33 cellular contexts compared by ENCODE assay signal in the genomic region with DNA sequence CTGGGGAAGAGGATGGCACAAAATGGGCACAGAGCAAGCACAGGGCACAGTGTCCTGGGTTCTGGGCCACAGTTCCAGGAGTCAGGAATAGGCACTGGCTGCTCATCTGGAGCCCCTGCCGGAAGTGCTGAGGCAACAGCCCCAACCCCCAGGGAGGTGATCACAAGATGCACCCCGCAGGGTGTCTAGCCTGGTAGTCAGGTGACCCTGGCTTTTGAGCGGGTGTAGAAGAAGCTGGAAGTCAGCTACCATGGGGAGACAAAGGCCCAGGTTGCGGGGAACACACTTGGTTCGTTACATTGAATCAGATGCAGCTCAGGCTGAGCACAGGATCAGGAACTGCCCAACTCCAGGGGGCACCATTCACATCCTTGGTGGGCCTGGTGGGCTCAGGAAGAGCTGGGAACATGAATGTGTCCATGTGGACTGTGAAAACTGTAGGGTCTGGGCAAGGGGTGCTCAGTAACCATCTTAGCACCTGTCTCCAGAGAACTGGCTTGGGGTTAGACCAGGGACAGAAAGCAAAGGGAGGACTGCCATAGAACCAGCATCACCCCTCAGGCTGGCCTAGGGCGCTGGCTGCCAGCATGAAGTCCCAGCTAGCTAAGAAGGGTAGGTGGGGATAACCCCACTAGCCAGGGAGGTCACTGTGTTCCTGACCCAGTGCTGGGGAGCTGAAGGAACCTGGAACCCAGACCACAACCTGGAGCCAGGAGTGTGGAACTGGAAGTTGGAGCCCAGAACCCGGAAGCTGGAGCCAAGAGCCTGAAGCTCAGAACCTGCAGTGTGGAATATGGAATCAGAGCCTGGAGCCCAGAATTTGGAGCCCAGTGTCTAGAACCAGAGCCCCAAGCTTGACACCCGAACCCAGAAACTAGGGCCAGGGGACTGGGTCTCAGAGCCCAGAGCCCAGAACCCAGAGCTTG. TPM values are rescaled to one million over a fixed set of nuclear protein-coding genes. Genes with fewer than 3 reads are reported as not detected.
DNase-seq lines count a peak whose midpoint lies in the region; ATAC-seq and TF ChIP-seq lines count a peak whose summit lies in the region.
"Had no signal": no experiment of that assay in that cellular context is flagged by ENCODE, and none has a peak within 500 bp of the region (broad histone marks: within the 10 kb centered on the region; RNA-seq: fewer than 3 reads in every experiment).

No MANE protein-coding gene starts in this region.

- no peak overlapping the region for H4K8ac ChIP-seq in IMR-90 (ENCODE audit: low read depth in 2 of 2, low read length in 2 of 2)

- no peak overlapping the region for H4K5ac ChIP-seq in IMR-90 (ENCODE audit: low read depth, low read length)

- peaks cover 30% of the 10 kb centered on the region for H3K4me1 Mint-ChIP-seq in Caco-2 (ENCODE audit: low read depth, unreplicated experiment)
- H3K4me1 Mint-ChIP-seq in naive thymus-derived CD4-positive, alpha-beta T cell: peaks cover 30 to 77% (median 50%) of the 10 kb centered on the region in 7 donors

- BruUV-seq in Caco-2 (replicated peaks; lab: Mats Ljungman, UMichigan) (TSS peak; percentile 90), IMR-90 (replicated peaks; lab: Mats Ljungman, UMichigan) (no TSS peak)

- TF ChIP-seq POLR2A in IMR-90 (IDR thresholded peaks at IDR 0.05; ENCODE audit: low read depth, low read length): no peak

- H3K14ac ChIP-seq in IMR-90 (replicated peaks; ENCODE audit: low read depth, low read length): no peak overlapping the region

- no peaks in the 10 kb centered on the region for H3K79me1 ChIP-seq in IMR-90 (ENCODE audit: low read depth in 1 of 2, low read length in 2 of 2)

- H2BK120ac ChIP-seq in IMR-90 (ENCODE audit: low read depth, low read length): peak overlapping the region; percentile 18; the same call in 1 of the 2 replicates

- H3K4ac ChIP-seq in IMR-90 (ENCODE audit: low read depth, low read length): no peak overlapping the region; the same call in 1 of the 2 replicates

- POLR2A ChIA-PET in Caco-2 (lab: Charles Lee): interaction anchor here (0.9 to 2.1 kb wide), 8 partner anchors 8 to 119 kb away, joined by 3 to 23 read pairs (median 8); a partner anchor contains a TSS
- POLR2A ChIA-PET in IMR-90 (lab: Charles Lee; ENCODE audit: unreplicated experiment): no interaction called here
- POLR2A ChIA-PET in naive thymus-derived CD4-positive, alpha-beta T cell (lab: Charles Lee): interaction anchor here (0.6 to 2.4 kb wide), 13 partner anchors 9 to 77 kb away, joined by 3 to 15 read pairs (median 3); a partner anchor contains a TSS

- dilution Hi-C loops in IMR-90 (cut with HindIII; ENCODE audit: low sequenced_read_pairs, unreplicated experiment): no loop called here

- no peak for TF ChIP-seq RAD21 in IMR-90 (IDR thresholded peaks at IDR 0.05; ENCODE audit: low read length)

- ATAC-seq in IMR-90 (ENCODE audit: low read depth): no peak
- ATAC-seq in naive thymus-derived CD4-positive, alpha-beta T cell: no peak
- ATAC-seq: heart left ventricle had no signal

- in situ Hi-C loops in IMR-90 (cut with MboI; ENCODE audit: low sequenced_read_pairs): no loop called here

- intact Hi-C loops in Caco-2 (cut with micrococcal nuclease; ENCODE audit: unreplicated experiment) (no loop called here), IMR-90 (cut with micrococcal nuclease) (no loop called here)
- intact Hi-C loops in naive thymus-derived CD4-positive, alpha-beta T cell (cut with micrococcal nuclease): no loop called here

- no peak overlapping the region for H2BK5ac ChIP-seq in IMR-90 (ENCODE audit: low read depth, low read length, poor library complexity, severe bottlenecking)

- no peak overlapping the region for H2AK9ac ChIP-seq in IMR-90 (replicated peaks; ENCODE audit: low read depth, low read length, poor library complexity)

- no peak overlapping the region for H3K4me3 Mint-ChIP-seq in Caco-2 (ENCODE audit: unreplicated experiment)
- H3K4me3 Mint-ChIP-seq in naive thymus-derived CD4-positive, alpha-beta T cell: peak overlapping the region in 1 of 10 donors; percentile 19
- H3K4me3 Mint-ChIP-seq: activated CD4-positive, alpha-beta T cell treated with anti-CD3 and anti-CD28 coated beads for 36 hours; activated CD8-positive, alpha-beta memory T cell treated with anti-CD3 and anti-CD28 coated beads, Interleukin-2, amount 10 ng/mL, durations not matched to agents 7 days and 5 days; stimulated activated naive B cell treated with anti-CD40 and anti-IgM and Interleukin-4, amounts not matched to agents 10 μg/mL and 1 μg/mL and 100 μg/mL, for 72 hours had no signal

- no peaks in the 10 kb centered on the region for H3K9me3 Mint-ChIP-seq in Caco-2 (ENCODE audit: unreplicated experiment)
- H3K9me3 Mint-ChIP-seq in naive thymus-derived CD4-positive, alpha-beta T cell: no peaks in the 10 kb centered on the region
- H3K9me3 Mint-ChIP-seq: activated T-cell treated with anti-CD3 and anti-CD28 coated beads, Interleukin-2, amount 50 U/mL, for 72 hours; stimulated activated naive B cell treated with anti-CD40 and anti-IgM and Interleukin-4, amounts not matched to agents 10 μg/mL and 1 μg/mL and 100 μg/mL, for 72 hours had no signal

- H2BK20ac ChIP-seq in IMR-90 (ENCODE audit: low read depth, low read length): 0 out of 2 replicates have a peak overlapping the region, but pooled peaks have one; percentile 49

- CTCF ChIA-PET in Caco-2 (lab: Charles Lee) (interaction anchor here (0.6 to 3.1 kb wide), 14 partner anchors 7 to 91 kb away, joined by 3 to 57 read pairs (median 10); a partner anchor contains a TSS), IMR-90 (lab: Yijun Ruan, JAX) (interaction anchor here (2.4 kb wide), 1 partner anchor 11 kb away, joined by 14 read pairs; no protein-coding TSS in a partner anchor)
- CTCF ChIA-PET in naive thymus-derived CD4-positive, alpha-beta T cell (lab: Charles Lee): interaction anchor here (0.7 to 3.2 kb wide), 13 partner anchors 8 to 77 kb away, joined by 3 to 20 read pairs (median 3); no protein-coding TSS in a partner anchor

- H3K36me3 ChIP-seq in Caco-2 (ENCODE audit: control insufficient read depth, insufficient read depth, low read length) (no peaks in the 10 kb centered on the region), IMR-90 (ENCODE audit: control insufficient read depth, insufficient read depth, low read length) (no peaks in the 10 kb centered on the region), duodenal mucosa (ENCODE audit: control insufficient read depth in 1 of 2, insufficient read depth in 2 of 2, low read length in 2 of 2) (peaks cover 0 to under 1% of the 10 kb centered on the region in 2 donors)
- peaks cover 0 to 4% (median 4%) of the 10 kb centered on the region in 3 experiments for H3K36me3 ChIP-seq in naive thymus-derived CD4-positive, alpha-beta T cell (ENCODE audit: control insufficient read depth in 2 of 3, insufficient read depth in 3 of 3, low read length in 3 of 3)
- H3K36me3 ChIP-seq: breast epithelium, colonic mucosa, heart left ventricle, MG63, prostate gland, suprapubic skin, upper lobe of right lung had no signal

- no peak overlapping the region for H3K23ac ChIP-seq in IMR-90 (ENCODE audit: low read depth, low read length)

- H3K27ac ChIP-seq in IMR-90 (ENCODE audit: insufficient read depth, low read length): no peak overlapping the region
- H3K27ac ChIP-seq in duodenal mucosa (ENCODE audit: low read depth, low read length): peak overlapping the region; percentile 6
- H3K27ac ChIP-seq in naive thymus-derived CD4-positive, alpha-beta T cell (ENCODE audit: low read depth, low read length): peak overlapping the region; percentile 3
- H3K27ac ChIP-seq in substantia nigra (ENCODE audit: low read depth, low read length, poor library complexity, severe bottlenecking): no peak overlapping the region
- H3K27ac ChIP-seq: breast epithelium, C4-2B, colonic mucosa, heart left ventricle, neutrophil, prostate gland, suprapubic skin, upper lobe of right lung had no signal

- H3K4me2 ChIP-seq in IMR-90 (ENCODE audit: low read depth, low read length): no peak overlapping the region
- H3K4me2 ChIP-seq: SK-N-SH had no signal

- no peaks in the 10 kb centered on the region; the same call in 1 of the 2 replicates for H4K20me1 ChIP-seq in IMR-90 (ENCODE audit: insufficient read depth, low read length)

- DNase-seq in Caco-2 (no peak), IMR-90 (no peak), AG08395 (ENCODE audit: low spot score) (no peak), substantia nigra (lab: John Stamatoyannopoulos, UW) (no peak), NCI-H2081 (lab: John Stamatoyannopoulos, UW) (no peak)
- DNase-seq in naive thymus-derived CD4-positive, alpha-beta T cell: no peak
- DNase-seq: activated CD4-positive, alpha-beta T cell treated with anti-CD3 and anti-CD28 coated beads for 36 hours; activated CD8-positive, alpha-beta memory T cell treated with anti-CD3 and anti-CD28 coated beads, Interleukin-2, amount 10 ng/mL, durations not matched to agents 7 days and 5 days; activated naive CD4-positive, alpha-beta T cell; activated T-cell treated with anti-CD3 and anti-CD28 coated beads, Interleukin-2, amount 50 U/mL, for 72 hours; amniotic stem cell; colonic mucosa; effector memory CD4-positive, alpha-beta T cell; foreskin fibroblast; H7; heart left ventricle; KG1; mammary epithelial cell; MG63; NCI-H2081 treated with DMSO at 0.1 percent for 48 hours; NCI-H345; SK-N-SH; stimulated activated CD4-positive, alpha-beta T cell treated with anti-CD3 and anti-CD28 coated beads, Interleukin-4, amount 100 ng/mL, for 4 hours; stimulated activated naive B cell treated with anti-CD40 and anti-IgM and Interleukin-4, amounts not matched to agents 10 μg/mL and 1 μg/mL and 100 μg/mL, for 72 hours; upper lobe of right lung had no signal

- H2AK5ac ChIP-seq in IMR-90 (ENCODE audit: low read depth, low read length): peak overlapping the region; percentile 24; the same call in 1 of the 2 replicates

- peak overlapping the region; percentile 94 for H3K27ac Mint-ChIP-seq in Caco-2 (ENCODE audit: unreplicated experiment)
- H3K27ac Mint-ChIP-seq in naive thymus-derived CD4-positive, alpha-beta T cell: peak overlapping the region; percentile 25 to 94 (median 64)
- H3K27ac Mint-ChIP-seq: activated CD8-positive, alpha-beta memory T cell treated with anti-CD3 and anti-CD28 coated beads, Interleukin-2, amount 10 ng/mL, durations not matched to agents 7 days and 5 days; activated T-cell treated with anti-CD3 and anti-CD28 coated beads, Interleukin-2, amount 50 U/mL, for 72 hours; stimulated activated naive B cell treated with anti-CD40 and anti-IgM and Interleukin-4, amounts not matched to agents 10 μg/mL and 1 μg/mL and 100 μg/mL, for 72 hours had no signal

- H2AFZ ChIP-seq in IMR-90 (replicated peaks; ENCODE audit: low read length, poor library complexity): no peak overlapping the region

- TF ChIP-seq CTCF in Caco-2 (IDR thresholded peaks at IDR 0.05; ENCODE audit: insufficient read depth in 1 of 2, low read depth in 1 of 2, low read length in 1 of 2, severe bottlenecking in 1 of 2, unreplicated experiment in 1 of 2) (no peak), IMR-90 (conservative IDR thresholded peaks at IDR 0.05; ENCODE audit: low read depth, low read length) (no peak)

- H3K36me3 Mint-ChIP-seq in Caco-2 (ENCODE audit: insufficient read depth, unreplicated experiment): peaks cover 5% of the 10 kb centered on the region
- H3K36me3 Mint-ChIP-seq in naive thymus-derived CD4-positive, alpha-beta T cell: peaks cover 0 to 7% (median 4%) of the 10 kb centered on the region in 5 donors

- 91% methylated on average over 4 of the region's 8 CpGs; no CpG with 5 or more reads in 1 of the 2 experiments for WGBS in IMR-90 (ENCODE audit: extremely low coverage in 2 of 2, insufficient read length in 1 of 2), 2 experiments

- H3K9me1 ChIP-seq in IMR-90 (ENCODE audit: insufficient read depth, low read length): peaks cover 6% of the 10 kb centered on the region; the same call in 1 of the 2 replicates

- 0 out of 2 replicates have a peak overlapping the region, but pooled peaks have one; percentile 26 for H4K91ac ChIP-seq in IMR-90 (ENCODE audit: insufficient read depth, low read depth, low read length)

- peaks cover 33% of the 10 kb centered on the region for H3K4me1 ChIP-seq in Caco-2
- H3K4me1 ChIP-seq in IMR-90 (ENCODE audit: control insufficient read depth, insufficient read depth, low read length): peaks cover 9% of the 10 kb centered on the region; the same call in 1 of the 2 replicates
- no peaks in the 10 kb centered on the region for H3K4me1 ChIP-seq in duodenal mucosa (ENCODE audit: control insufficient read depth in 1 of 2, insufficient read depth in 2 of 2, low read length in 2 of 2)
- H3K4me1 ChIP-seq in naive thymus-derived CD4-positive, alpha-beta T cell (ENCODE audit: control insufficient read depth in 2 of 2, insufficient read depth in 2 of 2, low read length in 2 of 2): peaks cover 10 to 43% of the 10 kb centered on the region in 2 donors
- H3K4me1 ChIP-seq: breast epithelium, colonic mucosa, heart left ventricle, prostate gland, upper lobe of right lung had no signal

- H3K9me3 ChIP-seq in Caco-2: no peaks in the 10 kb centered on the region
- H3K9me3 ChIP-seq in IMR-90 (ENCODE audit: control insufficient read depth, insufficient read depth, low read length): no peaks in the 10 kb centered on the region
- H3K9me3 ChIP-seq in duodenal mucosa (ENCODE audit: control insufficient read depth in 1 of 2, low read length in 2 of 2): no peaks in the 10 kb centered on the region
- H3K9me3 ChIP-seq in naive thymus-derived CD4-positive, alpha-beta T cell (ENCODE audit: control insufficient read depth in 2 of 3, low read length in 3 of 3): no peaks in the 10 kb centered on the region
- H3K9me3 ChIP-seq: breast epithelium, colonic mucosa, heart left ventricle, MG63, neutrophil, prostate gland, SK-N-SH, suprapubic skin, upper lobe of right lung had no signal

- no peak overlapping the region for H3K56ac ChIP-seq in IMR-90 (ENCODE audit: extremely low read depth, insufficient read depth, low read length)

- H3K27me3 Mint-ChIP-seq in Caco-2 (ENCODE audit: insufficient read depth, unreplicated experiment): no peaks in the 10 kb centered on the region
- H3K27me3 Mint-ChIP-seq in naive thymus-derived CD4-positive, alpha-beta T cell: no peaks in the 10 kb centered on the region
- H3K27me3 Mint-ChIP-seq: activated CD4-positive, alpha-beta T cell treated with anti-CD3 and anti-CD28 coated beads for 36 hours; activated CD8-positive, alpha-beta memory T cell treated with anti-CD3 and anti-CD28 coated beads, Interleukin-2, amount 10 ng/mL, durations not matched to agents 7 days and 5 days had no signal

- H3K9ac ChIP-seq in IMR-90 (ENCODE audit: low read depth, low read length) (no peak overlapping the region), duodenal mucosa (ENCODE audit: low read depth in 1 of 2, low read length in 2 of 2) (no peak overlapping the region)
- H3K9ac ChIP-seq: SK-N-SH had no signal

- H3K27me3 ChIP-seq in Caco-2 (replicated peaks; ENCODE audit: control insufficient read depth, insufficient read depth, low read length) (no peaks in the 10 kb centered on the region), IMR-90 (ENCODE audit: control insufficient read depth, insufficient read depth, low read length) (peaks cover 17% of the 10 kb centered on the region), duodenal mucosa (ENCODE audit: control insufficient read depth in 1 of 2, insufficient read depth in 2 of 2, low read length in 2 of 2) (peaks cover 0 to 3% of the 10 kb centered on the region in 2 donors)
- H3K27me3 ChIP-seq in naive thymus-derived CD4-positive, alpha-beta T cell (ENCODE audit: control insufficient read depth in 2 of 2, insufficient read depth in 2 of 2, low read length in 2 of 2): no peaks in the 10 kb centered on the region
- H3K27me3 ChIP-seq: breast epithelium, colonic mucosa, MG63, neutrophil, suprapubic skin had no signal

- H3K4me3 ChIP-seq in Caco-2 (ENCODE audit: low read depth, low read length) (no peak overlapping the region), IMR-90 (ENCODE audit: insufficient read depth, low read depth, low read length) (no peak overlapping the region), duodenal mucosa (ENCODE audit: low read depth in 1 of 2, low read length in 2 of 2) (no peak overlapping the region)
- no peak overlapping the region for H3K4me3 ChIP-seq in naive thymus-derived CD4-positive, alpha-beta T cell (ENCODE audit: low read length)
- H3K4me3 ChIP-seq: breast epithelium, colonic mucosa, heart left ventricle, MG63, prostate gland, suprapubic skin, upper lobe of right lung had no signal

- H2BK15ac ChIP-seq in IMR-90 (ENCODE audit: low read depth, low read length): peak overlapping the region; percentile 71; the same call in 1 of the 3 replicates

- H3K18ac ChIP-seq in IMR-90 (ENCODE audit: low read depth, low read length): no peak overlapping the region

RNA-seq across cellular contexts. Expression of a gene that starts 6.1 kb away (rescaled TPM):
- total RNA-seq in Caco-2 (2022) (not detected in 2 replicates), IMR-90 (2012; rRNA removed) (not detected in 2 replicates)
- not detected in 2 replicates for polyA plus RNA-seq in IMR-90 (2012; rRNA removed)
- polyA plus RNA-seq in IMR-90 (2012; cell fraction: cytosol; rRNA removed): 0.01 TPM in 1 of 2 replicates, not detected in the other
- 0.02 and 0.05 TPM in 2 replicates for polyA plus RNA-seq in IMR-90 (2012; cell fraction: nucleus; rRNA removed; ENCODE audit: low replicate concordance)
- total RNA-seq in naive thymus-derived CD4-positive, alpha-beta T cell: under 1 TPM in 2 of 5 experiments, not detected in 3; 0.27 to 0.29 TPM
- not detected for polyA plus RNA-seq in naive thymus-derived CD4-positive, alpha-beta T cell
- total RNA-seq: breast epithelium, colonic mucosa, H7, heart left ventricle, prostate gland, upper lobe of right lung had no signal
- polyA plus RNA-seq: heart left ventricle had no signal

RNA-seq across cellular contexts. Expression of a gene that starts 20.4 kb away (rescaled TPM):
- total RNA-seq in Caco-2 (2022): 15.2 and 16.7 TPM in 2 replicates
- total RNA-seq in IMR-90 (2012; rRNA removed): 1.1 TPM in 2 replicates
- 6.5 and 7.6 TPM in 2 replicates for polyA plus RNA-seq in IMR-90 (2012; rRNA removed)
- polyA plus RNA-seq in IMR-90 (2012; cell fraction: cytosol; rRNA removed): 8.3 and 12.9 TPM in 2 replicates
- polyA plus RNA-seq in IMR-90 (2012; cell fraction: nucleus; rRNA removed; ENCODE audit: low replicate concordance): 12.4 and 21.2 TPM in 2 replicates
- 100 to 1,000 TPM in 3 of 5 experiments, 10 to 100 TPM in 2; 68.4 to 196 (median 112) TPM for total RNA-seq in naive thymus-derived CD4-positive, alpha-beta T cell
- polyA plus RNA-seq in naive thymus-derived CD4-positive, alpha-beta T cell: 100 to 1,000 TPM in 1 of 2 donors, 10 to 100 TPM in 1; 32.9 to 100 TPM

RNA-seq across cellular contexts. Expression of a gene that starts 22.3 kb away (rescaled TPM):
- not detected in 2 replicates for total RNA-seq in Caco-2 (2022)
- total RNA-seq in IMR-90 (2012; rRNA removed): not detected in 2 replicates
- not detected in 2 replicates for polyA plus RNA-seq in IMR-90 (2012; rRNA removed)
- not detected in 2 replicates for polyA plus RNA-seq in IMR-90 (2012; cell fraction: cytosol; rRNA removed)
- not detected in 2 replicates for polyA plus RNA-seq in IMR-90 (2012; cell fraction: nucleus; rRNA removed; ENCODE audit: low replicate concordance)
- total RNA-seq in naive thymus-derived CD4-positive, alpha-beta T cell: not detected
- polyA plus RNA-seq in naive thymus-derived CD4-positive, alpha-beta T cell: not detected
- total RNA-seq: activated CD4-positive, alpha-beta T cell treated with anti-CD3 and anti-CD28 coated beads for 36 hours; activated CD8-positive, alpha-beta memory T cell treated with anti-CD3 and anti-CD28 coated beads, Interleukin-2, amount 10 ng/mL, durations not matched to agents 7 days and 5 days; activated T-cell treated with anti-CD3 and anti-CD28 coated beads, Interleukin-2, amount 50 U/mL, for 72 hours; breast epithelium; colonic mucosa; H7; heart left ventricle; HT1080; mammary epithelial cell; prostate gland; suprapubic skin; T-helper 2 cell treated with Interferon-gamma antibody and Interleukin-4, amounts not matched to agents 100 ng/mL and 5 ng/mL, for 36 hours; upper lobe of right lung had no signal
- polyA plus RNA-seq: heart left ventricle, mammary epithelial cell, SK-N-SH had no signal

RNA-seq across cellular contexts. Expression of a gene that starts 26.6 kb away (rescaled TPM):
- total RNA-seq in Caco-2 (2022) (240 and 241 TPM in 2 replicates), IMR-90 (2012; rRNA removed) (164 and 303 TPM in 2 replicates)
- polyA plus RNA-seq in IMR-90 (2012; rRNA removed): 251 and 253 TPM in 2 replicates
- polyA plus RNA-seq in IMR-90 (2012; cell fraction: cytosol; rRNA removed): 241 and 386 TPM in 2 replicates
- 123 and 180 TPM in 2 replicates for polyA plus RNA-seq in IMR-90 (2012; cell fraction: nucleus; rRNA removed; ENCODE audit: low replicate concordance)
- total RNA-seq in naive thymus-derived CD4-positive, alpha-beta T cell: 100 to 1,000 TPM in 2 of 5 experiments, 10 to 100 TPM in 3; 71.8 to 144 (median 99.7) TPM
- polyA plus RNA-seq in naive thymus-derived CD4-positive, alpha-beta T cell: 100 to 1,000 TPM; 194 to 202 TPM

RNA-seq across cellular contexts. Expression of a gene that starts 31.2 kb away (rescaled TPM):
- total RNA-seq in Caco-2 (2022) (13.3 and 14.0 TPM in 2 replicates), IMR-90 (2012; rRNA removed) (0.36 and 0.56 TPM in 2 replicates)
- 1.2 and 1.4 TPM in 2 replicates for polyA plus RNA-seq in IMR-90 (2012; rRNA removed)
- 1.2 and 1.5 TPM in 2 replicates for polyA plus RNA-seq in IMR-90 (2012; cell fraction: cytosol; rRNA removed)
- polyA plus RNA-seq in IMR-90 (2012; cell fraction: nucleus; rRNA removed; ENCODE audit: low replicate concordance): 1.3 and 4.0 TPM in 2 replicates
- 1 to 10 TPM in 1 of 5 experiments, under 1 TPM in 2, not detected in 2; 0.16 to 2.1 (median 0.34) TPM for total RNA-seq in naive thymus-derived CD4-positive, alpha-beta T cell
- under 1 TPM in 1 of 2 donors, not detected in 1; 0.64 TPM for polyA plus RNA-seq in naive thymus-derived CD4-positive, alpha-beta T cell

Comparison
In these comparisons a context has a peak if more than half of its experiments do, and no peak if none do; other contexts are left out.
1. H3K27ac ChIP-seq: peak in duodenal mucosa (single experiment) and naive thymus-derived CD4-positive, alpha-beta T cell (single experiment); none in IMR-90 (single experiment) and substantia nigra (single experiment).